1 cellular context compared by ENCODE assay signal in genomic region chr10:73625884-73626753, GRCh38.
TF ChIP-seq lines count a peak whose summit lies in the region.

No MANE protein-coding gene starts in this region.

TF ChIP-seq in HepG2, 621 proteins besides CTCF, POLR2A, EP300 and RAD21 (continued from another document and continues in another):
- TF ChIP-seq ZBED4 (CRISPR knock-in tag; IDR thresholded peaks at IDR 0.05; ENCODE audit: borderline replicate concordance) (no peak), KMT2B (CRISPR knock-in tag; IDR thresholded peaks at IDR 0.05) (peak; percentile 56; the same call in 1 of the 2 replicates), ZNF768 (CRISPR knock-in tag; IDR thresholded peaks at IDR 0.05) (no peak), ZNF784 (CRISPR knock-in tag; IDR thresholded peaks at IDR 0.05; ENCODE audit: borderline replicate concordance) (0 out of 2 replicates have a peak, but pooled peaks have one; percentile 35), HNF4G (IDR thresholded peaks at IDR 0.05; ENCODE audit: borderline replicate concordance, low read depth, low read length) (no peak), HNF4G (CRISPR knock-in tag; IDR thresholded peaks at IDR 0.05; ENCODE audit: borderline replicate concordance, low read depth) (no peak), THAP11 (CRISPR knock-in tag; IDR thresholded peaks at IDR 0.05) (peak; percentile 88), POLR2G (IDR thresholded peaks at IDR 0.05; ENCODE audit: low read depth, low read length) (peak; percentile 95), SNRNP70 (IDR thresholded peaks at IDR 0.05; ENCODE audit: low read depth, low read length) (no peak), CENPX (CRISPR knock-in tag; IDR thresholded peaks at IDR 0.05) (no peak), MIXL1 (CRISPR knock-in tag; IDR thresholded peaks at IDR 0.05) (peak; percentile 59; the same call in 1 of the 2 replicates), HMG20B (CRISPR knock-in tag; conservative IDR thresholded peaks at IDR 0.05) (no peak), GMEB1 (CRISPR knock-in tag; IDR thresholded peaks at IDR 0.05; ENCODE audit: borderline replicate concordance) (peak; percentile 37; the same call in 1 of the 2 replicates), ATF5 (CRISPR knock-in tag; IDR thresholded peaks at IDR 0.05; ENCODE audit: low read depth) (no peak), ZNF180 (CRISPR knock-in tag; IDR thresholded peaks at IDR 0.05; ENCODE audit: borderline replicate concordance, low read depth) (no peak), ZNF678 (CRISPR knock-in tag; IDR thresholded peaks at IDR 0.05) (0 out of 2 replicates have a peak, but pooled peaks have one; percentile 80), ZNF580 (CRISPR knock-in tag; IDR thresholded peaks at IDR 0.05; ENCODE audit: borderline replicate concordance, low read depth) (peak; percentile 45; the same call in 1 of the 2 replicates), IRX3 (CRISPR knock-in tag; IDR thresholded peaks at IDR 0.05; ENCODE audit: borderline replicate concordance, low read depth) (peak; percentile 68; the same call in 1 of the 2 replicates), ETV5 (CRISPR knock-in tag; IDR thresholded peaks at IDR 0.05; ENCODE audit: borderline replicate concordance) (no peak), ZNF280D (CRISPR knock-in tag; IDR thresholded peaks at IDR 0.05) (no peak), ZNF703 (CRISPR knock-in tag; IDR thresholded peaks at IDR 0.05; ENCODE audit: borderline replicate concordance) (no peak), TGIF2 (CRISPR knock-in tag; IDR thresholded peaks at IDR 0.05) (no peak), ZNF367 (CRISPR knock-in tag; IDR thresholded peaks at IDR 0.05; ENCODE audit: borderline replicate concordance) (no peak), FIP1L1 (IDR thresholded peaks at IDR 0.05; ENCODE audit: borderline replicate concordance, insufficient read depth, low read depth, low read length) (no peak), ZNF513 (CRISPR knock-in tag; conservative IDR thresholded peaks at IDR 0.05) (no peak), SP2 (CRISPR knock-in tag; IDR thresholded peaks at IDR 0.05) (no peak; the same call in 1 of the 2 replicates), YY1 (IDR thresholded peaks at IDR 0.05; ENCODE audit: insufficient read depth, insufficient replicate concordance, low read depth, low read length) (peak; percentile 96), FLYWCH1 (CRISPR knock-in tag; IDR thresholded peaks at IDR 0.05) (no peak), AFF4 (CRISPR knock-in tag; IDR thresholded peaks at IDR 0.05) (no peak), DMTF1 (CRISPR knock-in tag; IDR thresholded peaks at IDR 0.05) (no peak), KLF6 (CRISPR knock-in tag; IDR thresholded peaks at IDR 0.05) (peak; percentile 38; the same call in 1 of the 2 replicates), ATF6 (CRISPR knock-in tag; conservative IDR thresholded peaks at IDR 0.05) (no peak), NR2F2 (IDR thresholded peaks at IDR 0.05; ENCODE audit: borderline replicate concordance, low read depth) (no peak), FOSL1 (CRISPR knock-in tag; IDR thresholded peaks at IDR 0.05; ENCODE audit: borderline replicate concordance) (no peak), ZNF350 (CRISPR knock-in tag; IDR thresholded peaks at IDR 0.05; ENCODE audit: borderline replicate concordance, low read depth) (no peak), MAFK (conservative IDR thresholded peaks at IDR 0.05 in 1 of 2, IDR thresholded peaks at IDR 0.05 in 1 of 2; ENCODE audit: low read length in 2 of 2) (no peak), AKAP8 (CRISPR knock-in tag; IDR thresholded peaks at IDR 0.05) (no peak), NAIF1 (CRISPR knock-in tag; IDR thresholded peaks at IDR 0.05; ENCODE audit: borderline replicate concordance) (no peak), ZNF263 (CRISPR knock-in tag; IDR thresholded peaks at IDR 0.05) (peak; percentile 16; the same call in 1 of the 2 replicates)
